1 cellular context compared by ENCODE assay signal in genomic region chr9:33403941-33404781, GRCh38.
TF ChIP-seq lines count a peak whose summit lies in the region.

No MANE protein-coding gene starts in this region.

TF ChIP-seq in GM12878, 131 proteins besides CTCF, POLR2A, EP300 and RAD21:
- TF ChIP-seq FOXK2 (IDR thresholded peaks at IDR 0.05) (no peak), STAT3 (IDR thresholded peaks at IDR 0.05; ENCODE audit: low read depth, low read length) (no peak), NFXL1 (IDR thresholded peaks at IDR 0.05; ENCODE audit: borderline replicate concordance) (no peak), PKNOX1 (IDR thresholded peaks at IDR 0.05) (no peak), ZNF274 (IDR thresholded peaks at IDR 0.05; ENCODE audit: insufficient read depth, insufficient read length) (no peak), IKZF2 (IDR thresholded peaks at IDR 0.05) (no peak)
